8 cellular contexts compared by ENCODE assay signal in the genomic region with DNA sequence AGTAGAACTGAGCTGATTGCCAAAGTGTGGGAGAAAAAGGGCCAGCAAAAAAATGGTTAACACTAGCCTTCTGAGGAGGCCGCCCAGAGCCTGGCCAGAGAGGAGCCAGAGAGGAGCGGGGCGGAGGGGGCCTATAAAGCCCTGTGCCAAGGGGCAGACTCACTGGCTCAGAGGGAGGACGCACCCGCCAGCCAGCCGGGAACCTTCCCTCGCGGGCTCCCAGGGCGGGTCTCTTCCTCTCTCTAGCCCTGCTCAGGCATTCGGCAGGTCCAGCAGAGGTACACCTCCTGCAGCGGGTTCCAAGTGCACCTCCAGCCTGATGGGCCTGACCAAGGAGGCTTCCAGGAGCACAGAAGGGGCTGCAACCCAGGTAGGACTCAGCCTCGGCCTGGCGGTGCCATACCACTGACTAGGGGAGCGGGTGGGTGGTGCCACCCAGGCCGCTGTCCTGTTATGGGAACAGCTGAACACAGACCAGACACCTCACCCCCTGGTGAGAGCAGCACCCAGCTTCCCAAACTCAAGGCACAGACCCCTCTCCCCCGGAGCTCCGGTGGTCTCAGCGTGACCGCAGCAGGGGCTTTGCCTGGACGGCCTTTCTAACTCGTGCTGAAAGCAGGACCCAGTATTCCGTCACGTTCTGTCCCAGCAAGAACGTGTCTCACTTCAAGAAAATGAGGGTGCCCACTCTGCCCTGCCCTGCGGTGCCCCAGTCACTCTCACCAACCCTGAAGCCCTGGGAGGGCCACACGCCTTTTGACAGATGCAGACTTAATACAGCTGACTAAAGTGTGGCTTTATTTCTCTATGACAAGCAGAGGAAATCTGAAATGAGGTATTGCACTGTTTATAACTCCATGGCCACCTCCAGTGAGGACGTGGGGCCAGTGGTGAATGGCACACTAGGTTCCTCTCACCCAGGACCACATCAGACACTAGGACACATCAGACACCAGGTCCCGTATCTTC. TPM values are rescaled to one million over a fixed set of nuclear protein-coding genes. Genes with fewer than 3 reads are reported as not detected.
DNase-seq lines count a peak whose midpoint lies in the region; ATAC-seq, FAIRE-seq and TF ChIP-seq lines count a peak whose summit lies in the region.

A gene (plus strand): TSS at position 162 of the 969 bp plus-strand sequence. CDS start 3,616 bp downstream, outside the sequence.

- DNase-seq in dermis blood vessel endothelial cell (peak; percentile 18), medulla oblongata (ENCODE audit: extremely low spot score) (peak; percentile 45), urothelium cell line (ENCODE audit: low spot score) (peak; percentile 92), kidney glomerular epithelial cell (lab: John Stamatoyannopoulos, UW) (no peak), NCI-H1930 (lab: John Stamatoyannopoulos, UW) (no peak)

- no peaks in the 10 kb centered on the region for H3K9me3 ChIP-seq in OCI-LY3 (ENCODE audit: insufficient read depth, low read length)

- FAIRE-seq in G401.6 (lab: Jason Lieb, UNC) (peak; percentile 80), urothelium cell line (lab: Jason Lieb, UNC) (peak; percentile 99)

- H2AFZ ChIP-seq in OCI-LY3 (ENCODE audit: low read depth, low read length): peak within 1 kb of the TSS; percentile 28; the same call in 1 of the 2 replicates

- H3K27me3 ChIP-seq in OCI-LY3 (ENCODE audit: low read depth, low read length): no peaks in the 10 kb centered on the region

- peak within 1 kb of the TSS; percentile 70 for H3K9ac ChIP-seq in OCI-LY3 (ENCODE audit: low read length)

- no peak for ATAC-seq in HG02870 (IDR thresholded peaks at IDR 0.05; ENCODE audit: unreplicated experiment)

- no peaks in the 10 kb centered on the region for H4K20me1 ChIP-seq in OCI-LY3 (ENCODE audit: insufficient read depth, low read length)

- H3K4me1 ChIP-seq in OCI-LY3 (ENCODE audit: low read length): peaks cover 38% of the 10 kb centered on the region

- no peak for TF ChIP-seq CTCF in OCI-LY3 (IDR thresholded peaks at IDR 0.05; ENCODE audit: low read depth, low read length)

- H3K4me2 ChIP-seq in OCI-LY3 (ENCODE audit: low read length): peak within 1 kb of the TSS; percentile 71

- H3K36me3 ChIP-seq in OCI-LY3 (replicated peaks; ENCODE audit: low read depth, low read length): peaks cover 4% of the 10 kb centered on the region

- peak within 1 kb of the TSS; percentile 81 for H3K4me3 ChIP-seq in OCI-LY3 (ENCODE audit: low read length)

- H3K79me2 ChIP-seq in OCI-LY3 (ENCODE audit: low read length): peaks cover 6% of the 10 kb centered on the region; the same call in 1 of the 2 replicates

- H3K27ac ChIP-seq in OCI-LY3 (ENCODE audit: low read length): peak within 1 kb of the TSS; percentile 81

RNA-seq across cellular contexts. Expression of the gene that starts here (rescaled TPM):
- total RNA-seq in dermis blood vessel endothelial cell: 1.0 and 2.0 TPM in 2 replicates

Comparison
In these comparisons a context has a peak if more than half of its experiments do, and no peak if none do; other contexts are left out.
1. DNase-seq: peak in dermis blood vessel endothelial cell (single experiment), medulla oblongata (single experiment) and urothelium cell line (single experiment); none in kidney glomerular epithelial cell (single experiment) and NCI-H1930 (0 of 2).